ENCODE assay signal across 9 cellular contexts in genomic region chr3:66418432-66419052, GRCh38.
DNase-seq lines count a peak whose midpoint lies in the region; ATAC-seq and TF ChIP-seq lines count a peak whose summit lies in the region.
"Had no signal": no experiment of that assay in that cellular context is flagged by ENCODE, and none has a peak within 500 bp of the region (broad histone marks: within the 10 kb centered on the region; RNA-seq: fewer than 3 reads in every experiment).

No MANE protein-coding gene starts in this region.

- H3K27ac Mint-ChIP-seq in chondrocyte (ENCODE audit: unreplicated experiment) (peak overlapping the region; percentile 81), endothelial cell (ENCODE audit: unreplicated experiment) (no peak overlapping the region)

- peaks cover 0 to 60% (median 33%) of the 10 kb centered on the region in 4 donors for H3K4me1 ChIP-seq in tibial artery

- ATAC-seq in GM18909 (IDR thresholded peaks at IDR 0.05; ENCODE audit: poor library complexity, unreplicated experiment) (no peak), GM21825 (IDR thresholded peaks at IDR 0.05; ENCODE audit: unreplicated experiment) (no peak)
- ATAC-seq: SK-N-SH treated with all-trans-retinoic acid at 6 μM for 48 hours had no signal

- peak overlapping the region; percentile 74 to 77 for H3K27ac ChIP-seq in tibial artery

- intact Hi-C loops in tibial artery (cut with DNase I; ENCODE audit: low total_unique reads): no loop called here

- DNase-seq in NCI-H187 treated with DMSO at 0.1 percent for 48 hours (lab: John Stamatoyannopoulos, UW): peak; percentile 71
- no peak for DNase-seq in chondrocyte (ENCODE audit: low spot score)
- peak; percentile 91 for DNase-seq in medulla oblongata (ENCODE audit: extremely low spot score)
- peak; percentile 64 to 86 for DNase-seq in tibial artery
- DNase-seq in endothelial cell (ENCODE audit: low spot score): no peak
- DNase-seq: NCI-H1694 had no signal

- peak; percentile 19 for TF ChIP-seq CTCF in chondrocyte (IDR thresholded peaks at IDR 0.05)
- peak; percentile 20 to 42 for TF ChIP-seq CTCF in tibial artery (IDR thresholded peaks at IDR 0.05)
- TF ChIP-seq CTCF in endothelial cell (IDR thresholded peaks at IDR 0.05; ENCODE audit: unreplicated experiment): no peak

- H3K9me3 ChIP-seq in tibial artery: no peaks in the 10 kb centered on the region

- H3K4me1 Mint-ChIP-seq in chondrocyte (ENCODE audit: low read depth) (peaks cover 39% of the 10 kb centered on the region), endothelial cell (ENCODE audit: unreplicated experiment) (peaks cover 14% of the 10 kb centered on the region)

- H3K36me3 ChIP-seq in tibial artery: peaks cover 8 to 26% (median 12%) of the 10 kb centered on the region in 3 donors

- peak overlapping the region; percentile 7 for H3K4me3 Mint-ChIP-seq in chondrocyte (ENCODE audit: unreplicated experiment)
- no peak overlapping the region for H3K4me3 Mint-ChIP-seq in endothelial cell (ENCODE audit: unreplicated experiment)

- H3K27me3 Mint-ChIP-seq in chondrocyte (ENCODE audit: low read depth) (no peaks in the 10 kb centered on the region), endothelial cell (ENCODE audit: unreplicated experiment) (no peaks in the 10 kb centered on the region)

- peak overlapping the region in 1 of 2 donors; percentile 1 for H3K4me3 ChIP-seq in tibial artery

- H3K36me3 Mint-ChIP-seq in chondrocyte (ENCODE audit: low read depth): peaks cover 30% of the 10 kb centered on the region
- peaks cover 51% of the 10 kb centered on the region for H3K36me3 Mint-ChIP-seq in endothelial cell (ENCODE audit: low read depth, unreplicated experiment)

- H3K27me3 ChIP-seq in tibial artery: no peaks in the 10 kb centered on the region

- H3K9me3 Mint-ChIP-seq in chondrocyte (ENCODE audit: low read depth) (no peaks in the 10 kb centered on the region), endothelial cell (ENCODE audit: unreplicated experiment) (peaks cover 24% of the 10 kb centered on the region)

Comparison
In these comparisons a context has a peak if more than half of its experiments do, and no peak if none do; other contexts are left out.
1. DNase-seq: peak in NCI-H187 treated with DMSO at 0.1 percent for 48 hours (single experiment), medulla oblongata (single experiment) and tibial artery (2 of 2); none in chondrocyte (single experiment) and endothelial cell (single experiment).